ENCODE assay signal across 9 cellular contexts in genomic region chr3:140863481-140864084, GRCh38.
DNase-seq lines count a peak whose midpoint lies in the region; ATAC-seq and TF ChIP-seq lines count a peak whose summit lies in the region.
"Had no signal": no experiment of that assay in that cellular context is flagged by ENCODE, and none has a peak within 500 bp of the region (broad histone marks: within the 10 kb centered on the region; RNA-seq: fewer than 3 reads in every experiment).

No MANE protein-coding gene starts in this region.

- H3K36me3 Mint-ChIP-seq in activated CD4-positive, alpha-beta memory T cell treated with anti-CD3 and anti-CD28 coated beads, Interleukin-2, amount 10 ng/mL, durations not matched to agents 7 days and 5 days (ENCODE audit: low read depth) = no peaks in the 10 kb centered on the region
- H3K36me3 Mint-ChIP-seq: activated naive CD8-positive, alpha-beta T cell had no signal

- CTCF ChIA-PET in activated CD4-positive, alpha-beta memory T cell treated with anti-CD3 and anti-CD28 coated beads, Interleukin-2, amount 10 ng/mL, durations not matched to agents 7 days and 5 days (lab: Charles Lee) = interaction anchor here (0.8 kb wide), 1 partner anchor 52 kb away, joined by 4 read pairs; no protein-coding TSS in a partner anchor

- no peaks in the 10 kb centered on the region for H3K9me2 ChIP-seq in DOHH2 (replicated peaks; ENCODE audit: control insufficient read depth, low read length)

- no peaks in the 10 kb centered on the region for H3K4me1 Mint-ChIP-seq in activated CD4-positive, alpha-beta memory T cell treated with anti-CD3 and anti-CD28 coated beads, Interleukin-2, amount 10 ng/mL, durations not matched to agents 7 days and 5 days

- no peak overlapping the region for H3K27ac Mint-ChIP-seq in activated CD4-positive, alpha-beta memory T cell treated with anti-CD3 and anti-CD28 coated beads, Interleukin-2, amount 10 ng/mL, durations not matched to agents 7 days and 5 days
- H3K27ac Mint-ChIP-seq: activated naive CD8-positive, alpha-beta T cell had no signal

- peaks cover 5% of the 10 kb centered on the region for H3K4me1 ChIP-seq in DOHH2 (ENCODE audit: control insufficient read depth, low read length)

- TF ChIP-seq CTCF in DOHH2 (IDR thresholded peaks at IDR 0.05; ENCODE audit: low read depth, low read length, poor library complexity, severe bottlenecking) = peak; percentile 54

- no peaks in the 10 kb centered on the region for H4K20me1 ChIP-seq in DOHH2 (ENCODE audit: control insufficient read depth, insufficient read depth, low read depth, low read length)

- H3K9me3 ChIP-seq in DOHH2 (ENCODE audit: control insufficient read depth, insufficient read depth, low read length) = no peaks in the 10 kb centered on the region

- H3K27me3 ChIP-seq in DOHH2 (ENCODE audit: control insufficient read depth, low read length) = no peaks in the 10 kb centered on the region

- 0 out of 2 replicates have a peak overlapping the region, but pooled peaks have one; percentile 16 for H3K4me3 ChIP-seq in DOHH2 (ENCODE audit: low read length)

- peak overlapping the region; percentile 40 for H3K4me2 ChIP-seq in DOHH2 (ENCODE audit: low read length)

- no peak overlapping the region for H3K27ac ChIP-seq in DOHH2 (ENCODE audit: low read depth, low read length)

- DNase-seq in NCI-H446 (lab: John Stamatoyannopoulos, UW) (peak; percentile 53 to 87), fibroblast of peridontal ligament (ENCODE audit: extremely low read depth) (peak; percentile 74), non-pigmented ciliary epithelial cell (ENCODE audit: low read depth) (peak; percentile 14), epidermal melanocyte (ENCODE audit: insufficient read length, low spot score) (no peak)
- peak; percentile 35 for DNase-seq in activated CD4-positive, alpha-beta memory T cell treated with anti-CD3 and anti-CD28 coated beads, Interleukin-2, amount 10 ng/mL, durations not matched to agents 7 days and 5 days

- no peaks in the 10 kb centered on the region for H3K9me3 Mint-ChIP-seq in activated CD4-positive, alpha-beta memory T cell treated with anti-CD3 and anti-CD28 coated beads, Interleukin-2, amount 10 ng/mL, durations not matched to agents 7 days and 5 days

- H3K27me3 Mint-ChIP-seq in activated CD4-positive, alpha-beta memory T cell treated with anti-CD3 and anti-CD28 coated beads, Interleukin-2, amount 10 ng/mL, durations not matched to agents 7 days and 5 days = peaks cover 11% of the 10 kb centered on the region

- no peak overlapping the region for H3K4me3 Mint-ChIP-seq in activated CD4-positive, alpha-beta memory T cell treated with anti-CD3 and anti-CD28 coated beads, Interleukin-2, amount 10 ng/mL, durations not matched to agents 7 days and 5 days
- H3K4me3 Mint-ChIP-seq: activated naive CD8-positive, alpha-beta T cell had no signal

- POLR2A ChIA-PET in activated CD4-positive, alpha-beta memory T cell treated with anti-CD3 and anti-CD28 coated beads, Interleukin-2, amount 10 ng/mL, durations not matched to agents 7 days and 5 days (lab: Charles Lee) = no interaction called here

- peak; percentile 47 for ATAC-seq in HG02763 (IDR thresholded peaks at IDR 0.05; ENCODE audit: unreplicated experiment)
- no peak for ATAC-seq in GM19023 (IDR thresholded peaks at IDR 0.05; ENCODE audit: unreplicated experiment)

- no peaks in the 10 kb centered on the region for H3K79me2 ChIP-seq in DOHH2 (ENCODE audit: control insufficient read depth, low read length)

- H3F3A ChIP-seq in DOHH2 (ENCODE audit: control insufficient read depth, insufficient read depth) = no peaks in the 10 kb centered on the region

- H3K36me3 ChIP-seq in DOHH2 (ENCODE audit: control insufficient read depth, low read length) = no peaks in the 10 kb centered on the region
